ENCODE assay signal across 10 cellular contexts in the genomic region with DNA sequence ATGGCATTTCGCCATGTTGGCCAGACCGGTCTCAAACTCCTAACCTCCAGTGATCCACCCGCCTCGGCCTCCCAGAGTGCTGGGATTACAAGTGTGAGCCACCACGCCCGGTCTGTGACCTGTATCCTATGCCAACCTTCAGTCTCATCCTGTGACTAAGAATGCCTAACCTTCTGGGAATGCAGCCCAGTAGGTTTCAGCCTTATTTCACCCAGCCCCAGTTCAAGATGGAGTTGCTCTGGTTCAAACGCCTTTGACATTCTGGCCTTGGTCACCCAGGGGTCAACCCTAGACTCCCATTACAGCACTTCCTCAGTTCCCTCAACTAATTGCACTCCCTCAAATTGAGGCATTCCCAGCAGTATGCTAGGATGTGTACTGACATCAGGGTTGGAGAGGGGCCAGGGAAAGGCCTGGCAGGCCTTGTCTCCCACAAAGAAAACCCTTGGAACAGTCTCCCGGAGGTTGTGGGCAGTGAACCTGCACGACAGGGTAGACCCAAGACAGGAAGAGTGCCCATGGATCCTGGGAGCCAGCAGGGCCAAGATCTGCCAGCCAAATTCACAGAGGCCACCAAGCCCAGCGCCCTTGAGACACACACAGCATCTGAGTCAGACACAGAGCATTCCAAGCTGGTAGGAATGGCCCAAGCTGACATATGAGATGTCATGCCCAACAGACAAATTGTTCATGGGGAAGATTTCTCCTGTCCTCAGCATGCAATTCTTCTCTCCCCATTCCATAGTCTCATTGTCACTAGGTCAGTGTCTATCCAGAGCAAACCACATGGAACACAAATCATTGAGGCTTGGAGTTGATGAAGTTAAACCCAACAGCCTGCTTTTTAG. TPM values are rescaled to one million over a fixed set of nuclear protein-coding genes. Genes with fewer than 3 reads are reported as not detected.
DNase-seq lines count a peak whose midpoint lies in the region; ATAC-seq lines count a peak whose summit lies in the region.
"Had no signal": no experiment of that assay in that cellular context is flagged by ENCODE, and none has a peak within 500 bp of the region (broad histone marks: within the 10 kb centered on the region; RNA-seq: fewer than 3 reads in every experiment).

No MANE protein-coding gene starts in this region.

- ATAC-seq in GM18519 (IDR thresholded peaks at IDR 0.05; ENCODE audit: low FRiP score, unreplicated experiment) = no peak
- ATAC-seq in HG03432 (IDR thresholded peaks at IDR 0.05; ENCODE audit: unreplicated experiment) = no peak
- no peak for ATAC-seq in GM19467 (IDR thresholded peaks at IDR 0.05; ENCODE audit: unreplicated experiment)
- ATAC-seq: natural killer cell had no signal

- H3K27me3 ChIP-seq in adipocyte (replicated peaks; ENCODE audit: control insufficient read depth, insufficient read depth, low read length) = no peaks in the 10 kb centered on the region
- no peaks in the 10 kb centered on the region for H3K27me3 ChIP-seq in skeletal muscle satellite cell (ENCODE audit: control insufficient read depth, insufficient read depth, low read length)

- H3K36me3 ChIP-seq in adipocyte (ENCODE audit: control insufficient read depth, insufficient read depth, low read length, severe bottlenecking) = no peaks in the 10 kb centered on the region
- no peaks in the 10 kb centered on the region for H3K36me3 ChIP-seq in skeletal muscle satellite cell (ENCODE audit: insufficient read depth, low read length)

- peak; percentile 79 for DNase-seq in G401 (ENCODE audit: low spot score)
- DNase-seq in adipocyte (ENCODE audit: low read depth) = peak; percentile 74
- peak; percentile 29 for DNase-seq in foreskin melanocyte
- DNase-seq in activated CD8-positive, alpha-beta memory T cell treated with anti-CD3 and anti-CD28 coated beads, Interleukin-2, amount 50 U/mL, for 4 hours = no peak
- DNase-seq: natural killer cell, NCI-H2171 treated with DMSO at 0.1 percent for 48 hours had no signal

- peak overlapping the region; percentile 13 for H3K4me2 ChIP-seq in skeletal muscle satellite cell (ENCODE audit: low read length)

- in situ Hi-C loops in G401 (cut with HindIII; ENCODE audit: low sequenced_read_pairs) = no loop called here

- no peak overlapping the region for H3K9ac ChIP-seq in adipocyte (ENCODE audit: low read length)
- H3K9ac ChIP-seq in skeletal muscle satellite cell (ENCODE audit: low read depth, low read length) = peak overlapping the region; percentile 27

- H3K4me1 ChIP-seq in adipocyte (ENCODE audit: control insufficient read depth, insufficient read depth, low read length) (peaks cover 23% of the 10 kb centered on the region), skeletal muscle satellite cell (ENCODE audit: control insufficient read depth, insufficient read depth, low read length) (peaks cover 45% of the 10 kb centered on the region)

- H3K9me3 ChIP-seq in adipocyte (ENCODE audit: control insufficient read depth, low read length) = no peaks in the 10 kb centered on the region
- H3K9me3 ChIP-seq in skeletal muscle satellite cell (replicated peaks; ENCODE audit: low read length) = no peaks in the 10 kb centered on the region

- H3K4me3 ChIP-seq in adipocyte (ENCODE audit: low read length) (no peak overlapping the region), skeletal muscle satellite cell (ENCODE audit: low read length) (no peak overlapping the region)

RNA-seq across cellular contexts. Expression of a gene that starts 24.9 kb away (rescaled TPM):
- total RNA-seq in G401 (2014; rRNA removed; shearing (Covaris generic)) = 34.4 and 49.4 TPM in 2 replicates
- total RNA-seq in skeletal muscle satellite cell (2012; rRNA removed) = 22.1 and 23.6 TPM in 2 replicates
